In genomic region chr9:97565262-97565661, GRCh38 we compare ENCODE assay signal across 1 cellular context.
TF ChIP-seq lines count a peak whose summit lies in the region.

No MANE protein-coding gene starts in this region.

TF ChIP-seq in GM23338, 12 proteins besides CTCF, POLR2A, EP300 and RAD21 (continued from another document):
- TF ChIP-seq, protein P1, sequence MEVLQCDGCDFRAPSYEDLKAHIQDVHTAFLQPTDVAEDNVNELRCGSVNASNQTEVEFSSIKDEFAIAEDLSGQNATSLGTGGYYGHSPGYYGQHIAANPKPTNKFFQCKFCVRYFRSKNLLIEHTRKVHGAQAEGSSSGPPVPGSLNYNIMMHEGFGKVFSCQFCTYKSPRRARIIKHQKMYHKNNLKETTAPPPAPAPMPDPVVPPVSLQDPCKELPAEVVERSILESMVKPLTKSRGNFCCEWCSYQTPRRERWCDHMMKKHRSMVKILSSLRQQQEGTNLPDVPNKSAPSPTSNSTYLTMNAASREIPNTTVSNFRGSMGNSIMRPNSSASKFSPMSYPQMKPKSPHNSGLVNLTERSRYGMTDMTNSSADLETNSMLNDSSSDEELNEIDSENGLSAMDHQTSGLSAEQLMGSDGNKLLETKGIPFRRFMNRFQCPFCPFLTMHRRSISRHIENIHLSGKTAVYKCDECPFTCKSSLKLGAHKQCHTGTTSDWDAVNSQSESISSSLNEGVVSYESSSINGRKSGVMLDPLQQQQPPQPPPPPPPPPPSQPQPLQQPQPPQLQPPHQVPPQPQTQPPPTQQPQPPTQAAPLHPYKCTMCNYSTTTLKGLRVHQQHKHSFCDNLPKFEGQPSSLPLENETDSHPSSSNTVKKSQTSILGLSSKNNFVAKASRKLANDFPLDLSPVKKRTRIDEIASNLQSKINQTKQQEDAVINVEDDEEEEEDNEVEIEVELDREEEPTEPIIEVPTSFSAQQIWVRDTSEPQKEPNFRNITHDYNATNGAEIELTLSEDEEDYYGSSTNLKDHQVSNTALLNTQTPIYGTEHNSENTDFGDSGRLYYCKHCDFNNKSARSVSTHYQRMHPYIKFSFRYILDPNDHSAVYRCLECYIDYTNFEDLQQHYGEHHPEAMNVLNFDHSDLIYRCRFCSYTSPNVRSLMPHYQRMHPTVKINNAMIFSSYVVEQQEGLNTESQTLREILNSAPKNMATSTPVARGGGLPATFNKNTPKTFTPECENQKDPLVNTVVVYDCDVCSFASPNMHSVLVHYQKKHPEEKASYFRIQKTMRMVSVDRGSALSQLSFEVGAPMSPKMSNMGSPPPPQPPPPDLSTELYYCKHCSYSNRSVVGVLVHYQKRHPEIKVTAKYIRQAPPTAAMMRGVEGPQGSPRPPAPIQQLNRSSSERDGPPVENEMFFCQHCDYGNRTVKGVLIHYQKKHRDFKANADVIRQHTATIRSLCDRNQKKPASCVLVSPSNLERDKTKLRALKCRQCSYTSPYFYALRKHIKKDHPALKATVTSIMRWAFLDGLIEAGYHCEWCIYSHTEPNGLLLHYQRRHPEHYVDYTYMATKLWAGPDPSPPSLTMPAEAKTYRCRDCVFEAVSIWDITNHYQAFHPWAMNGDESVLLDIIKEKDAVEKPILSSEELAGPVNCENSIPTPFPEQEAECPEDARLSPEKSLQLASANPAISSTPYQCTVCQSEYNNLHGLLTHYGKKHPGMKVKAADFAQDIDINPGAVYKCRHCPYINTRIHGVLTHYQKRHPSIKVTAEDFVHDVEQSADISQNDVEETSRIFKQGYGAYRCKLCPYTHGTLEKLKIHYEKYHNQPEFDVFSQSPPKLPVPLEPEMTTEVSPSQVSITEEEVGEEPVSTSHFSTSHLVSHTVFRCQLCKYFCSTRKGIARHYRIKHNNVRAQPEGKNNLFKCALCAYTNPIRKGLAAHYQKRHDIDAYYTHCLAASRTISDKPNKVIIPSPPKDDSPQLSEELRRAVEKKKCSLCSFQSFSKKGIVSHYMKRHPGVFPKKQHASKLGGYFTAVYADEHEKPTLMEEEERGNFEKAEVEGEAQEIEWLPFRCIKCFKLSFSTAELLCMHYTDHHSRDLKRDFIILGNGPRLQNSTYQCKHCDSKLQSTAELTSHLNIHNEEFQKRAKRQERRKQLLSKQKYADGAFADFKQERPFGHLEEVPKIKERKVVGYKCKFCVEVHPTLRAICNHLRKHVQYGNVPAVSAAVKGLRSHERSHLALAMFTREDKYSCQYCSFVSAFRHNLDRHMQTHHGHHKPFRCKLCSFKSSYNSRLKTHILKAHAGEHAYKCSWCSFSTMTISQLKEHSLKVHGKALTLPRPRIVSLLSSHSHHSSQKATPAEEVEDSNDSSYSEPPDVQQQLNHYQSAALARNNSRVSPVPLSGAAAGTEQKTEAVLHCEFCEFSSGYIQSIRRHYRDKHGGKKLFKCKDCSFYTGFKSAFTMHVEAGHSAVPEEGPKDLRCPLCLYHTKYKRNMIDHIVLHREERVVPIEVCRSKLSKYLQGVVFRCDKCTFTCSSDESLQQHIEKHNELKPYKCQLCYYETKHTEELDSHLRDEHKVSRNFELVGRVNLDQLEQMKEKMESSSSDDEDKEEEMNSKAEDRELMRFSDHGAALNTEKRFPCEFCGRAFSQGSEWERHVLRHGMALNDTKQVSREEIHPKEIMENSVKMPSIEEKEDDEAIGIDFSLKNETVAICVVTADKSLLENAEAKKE (CRISPR knock-in tag; IDR thresholded peaks at IDR 0.05) = no peak
- no peak for TF ChIP-seq EZH2 (IDR thresholded peaks at IDR 0.05; ENCODE audit: low read depth, unreplicated experiment)
